Comparison of ENCODE assay signal across 20 cellular contexts in the genomic region with DNA sequence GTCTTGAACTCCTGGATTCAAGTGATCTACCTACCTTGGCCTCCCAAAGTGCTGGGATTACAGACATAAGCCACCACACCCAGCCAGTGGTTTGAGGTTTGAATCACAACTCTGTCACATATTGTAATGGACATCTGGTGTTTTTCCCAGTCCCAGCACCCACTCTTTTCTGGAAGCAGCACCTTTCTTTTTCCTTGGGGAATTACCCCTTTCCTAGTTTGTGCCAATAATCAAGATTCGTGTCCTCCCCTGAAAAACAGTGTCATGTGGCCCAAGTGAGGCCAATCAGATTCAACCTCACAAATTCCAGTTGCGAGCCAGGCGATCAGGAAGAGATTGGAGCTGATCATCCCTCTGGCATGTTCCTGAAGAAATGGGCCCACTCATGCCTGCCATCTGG.
"Had no signal": no experiment of that assay in that cellular context is flagged by ENCODE, and none has a peak within 500 bp of the region (broad histone marks: within the 10 kb centered on the region; RNA-seq: fewer than 3 reads in every experiment).

No MANE protein-coding gene starts in this region.

- H3K9me3 Mint-ChIP-seq: effector memory CD8-positive, alpha-beta T cell; nephron progenitor cell had no signal

- H3K27me3 Mint-ChIP-seq: dendritic cell treated with granulocyte-macrophage colony-stimulating factor and Interleukin-4, amounts not matched to agents 40 ng/mL and 50 ng/mL, for 4 days; effector memory CD8-positive, alpha-beta T cell; naive thymus-derived CD4-positive, alpha-beta T cell; stimulated activated memory B cell treated with anti-CD40 and anti-IgM and Interleukin-4, amounts not matched to agents 10 μg/mL and 1 μg/mL and 100 μg/mL, for 72 hours had no signal

- H3K27ac ChIP-seq: epithelial cell of prostate, esophagus muscularis mucosa, hepatocyte, psoas muscle, right lobe of liver, stomach, thoracic aorta, transverse colon had no signal

- H3K27me3 ChIP-seq: esophagus muscularis mucosa, hepatocyte, right lobe of liver, stomach, transverse colon had no signal

- H3K27ac Mint-ChIP-seq: effector memory CD8-positive, alpha-beta T cell; naive thymus-derived CD4-positive, alpha-beta T cell; nephron progenitor cell; stimulated activated memory B cell treated with anti-CD40 and anti-IgM and Interleukin-4, amounts not matched to agents 10 μg/mL and 1 μg/mL and 100 μg/mL, for 72 hours had no signal

- H3K4me1 ChIP-seq: esophagus muscularis mucosa, psoas muscle, right lobe of liver, stomach, transverse colon had no signal

- H3K4me3 Mint-ChIP-seq: dendritic cell treated with granulocyte-macrophage colony-stimulating factor and Interleukin-4, amounts not matched to agents 40 ng/mL and 50 ng/mL, for 4 days; effector memory CD8-positive, alpha-beta T cell; naive thymus-derived CD4-positive, alpha-beta T cell; nephron progenitor cell; stimulated activated memory B cell treated with anti-CD40 and anti-IgM and Interleukin-4, amounts not matched to agents 10 μg/mL and 1 μg/mL and 100 μg/mL, for 72 hours had no signal

- ATAC-seq: effector memory CD8-positive, alpha-beta T cell; left lobe of liver; psoas muscle; stimulated activated memory B cell treated with anti-CD40 and anti-IgM and Interleukin-4, amounts not matched to agents 10 μg/mL and 1 μg/mL and 100 μg/mL, for 72 hours had no signal

- DNase-seq: effector memory CD8-positive, alpha-beta T cell; foreskin melanocyte; kidney glomerular epithelial cell; mammary epithelial cell; naive thymus-derived CD4-positive, alpha-beta T cell; nephron progenitor cell; psoas muscle; retina; right lobe of liver; stimulated activated CD4-positive, alpha-beta T cell treated with anti-CD3 and anti-CD28 coated beads, Interleukin-4, amount 100 ng/mL, for 1 hour; stomach; substantia nigra; transverse colon had no signal
